9 cellular contexts compared by ENCODE assay signal in genomic region chr5:114101153-114101552, GRCh38.
DNase-seq lines count a peak whose midpoint lies in the region; ATAC-seq and TF ChIP-seq lines count a peak whose summit lies in the region.
"Had no signal": no experiment of that assay in that cellular context is flagged by ENCODE, and none has a peak within 500 bp of the region (broad histone marks: within the 10 kb centered on the region; RNA-seq: fewer than 3 reads in every experiment).

No MANE protein-coding gene starts in this region.

- H3K4me1 ChIP-seq in OCI-LY1 (ENCODE audit: insufficient read depth, low read length, severe bottlenecking): no peaks in the 10 kb centered on the region
- no peaks in the 10 kb centered on the region for H3K4me1 ChIP-seq in testis
- H3K4me1 ChIP-seq: BLaER1 had no signal

- DNase-seq in NCI-H1105 treated with DMSO at 0.1 percent for 48 hours (lab: John Stamatoyannopoulos, UW): peak; percentile 5
- DNase-seq in NCI-H1105 (lab: John Stamatoyannopoulos, UW): no peak
- DNase-seq in fibroblast of pulmonary artery (ENCODE audit: low read depth): peak; percentile 70
- DNase-seq in testis: peak; percentile 36
- no peak for DNase-seq in coronary artery (ENCODE audit: low spot score)
- DNase-seq in NCI-H2029 (lab: John Stamatoyannopoulos, UW): no peak

- H3K79me2 ChIP-seq in OCI-LY1 (ENCODE audit: insufficient read depth, low read length): no peaks in the 10 kb centered on the region

- no peaks in the 10 kb centered on the region for H3K9me2 ChIP-seq in OCI-LY1 (ENCODE audit: low read depth, low read length)

- intact Hi-C loops in testis (cut with DNase I; ENCODE audit: low total_unique reads): no loop called here

- H3F3A ChIP-seq in OCI-LY1 (ENCODE audit: insufficient read depth, low read length): no peaks in the 10 kb centered on the region

- ATAC-seq in HG02610 (IDR thresholded peaks at IDR 0.05; ENCODE audit: unreplicated experiment): peak; percentile 79

- H3K36me3 ChIP-seq in OCI-LY1 (ENCODE audit: insufficient read depth, low read length) (no peaks in the 10 kb centered on the region), testis (ENCODE audit: low read depth, missing control alignments) (no peaks in the 10 kb centered on the region)
- H3K36me3 ChIP-seq: BLaER1 had no signal

- H2AFZ ChIP-seq in OCI-LY1 (ENCODE audit: low read length): no peak overlapping the region

- H3K27me3 ChIP-seq in OCI-LY1 (ENCODE audit: insufficient read depth, low read length): no peaks in the 10 kb centered on the region
- H3K27me3 ChIP-seq in testis: no peaks in the 10 kb centered on the region
- H3K27me3 ChIP-seq: BLaER1 had no signal

- no peak overlapping the region for H3K4me3 ChIP-seq in OCI-LY1 (ENCODE audit: low read depth, low read length, poor library complexity, severe bottlenecking)
- no peak overlapping the region for H3K4me3 ChIP-seq in fibroblast of pulmonary artery (replicated peaks; ENCODE audit: low read depth, low read length)
- H3K4me3 ChIP-seq in testis: no peak overlapping the region
- H3K4me3 ChIP-seq in coronary artery: no peak overlapping the region
- H3K4me3 ChIP-seq: BLaER1 had no signal

- no peaks in the 10 kb centered on the region for H4K20me1 ChIP-seq in OCI-LY1 (ENCODE audit: insufficient read depth, low read length)
- H4K20me1 ChIP-seq: BLaER1 had no signal

- TF ChIP-seq CTCF in OCI-LY1 (IDR thresholded peaks at IDR 0.05; ENCODE audit: low read length): peak; percentile 37; the same call in 1 of the 2 replicates
- TF ChIP-seq CTCF in fibroblast of pulmonary artery (IDR thresholded peaks at IDR 0.05; ENCODE audit: low read length, missing control alignments): peak; percentile 62
- peak in 2 of 3 experiments; percentile 19 to 49 for TF ChIP-seq CTCF in testis (IDR thresholded peaks at IDR 0.05)
- no peak for TF ChIP-seq CTCF in coronary artery (IDR thresholded peaks at IDR 0.05)

- WGBS in testis, 2 donors: 49 to 68% methylated on average over 3 of the region's 3 CpGs

- no peak overlapping the region for H3K9ac ChIP-seq in OCI-LY1 (ENCODE audit: low read length)
- H3K9ac ChIP-seq: BLaER1 had no signal

- no peak for TF ChIP-seq POLR2A in testis (IDR thresholded peaks at IDR 0.05)

- H3K4me2 ChIP-seq in OCI-LY1 (ENCODE audit: low read length): no peak overlapping the region
- H3K4me2 ChIP-seq: BLaER1 had no signal

- H3K27ac ChIP-seq in OCI-LY1 (ENCODE audit: low read depth, low read length, poor library complexity, severe bottlenecking) (no peak overlapping the region), testis (no peak overlapping the region), coronary artery (no peak overlapping the region)
- H3K27ac ChIP-seq: BLaER1 had no signal

- no peaks in the 10 kb centered on the region for H3K9me3 ChIP-seq in OCI-LY1 (ENCODE audit: low read length)
- no peaks in the 10 kb centered on the region for H3K9me3 ChIP-seq in testis
- H3K9me3 ChIP-seq: BLaER1 had no signal

Comparison
In these comparisons a context has a peak if more than half of its experiments do, and no peak if none do; other contexts are left out.
1. DNase-seq: peak in NCI-H1105 treated with DMSO at 0.1 percent for 48 hours (single experiment), fibroblast of pulmonary artery (single experiment) and testis (single experiment); none in NCI-H1105 (single experiment), coronary artery (single experiment) and NCI-H2029 (single experiment).